ENCODE assay signal across 1 cellular context in the genomic region with DNA sequence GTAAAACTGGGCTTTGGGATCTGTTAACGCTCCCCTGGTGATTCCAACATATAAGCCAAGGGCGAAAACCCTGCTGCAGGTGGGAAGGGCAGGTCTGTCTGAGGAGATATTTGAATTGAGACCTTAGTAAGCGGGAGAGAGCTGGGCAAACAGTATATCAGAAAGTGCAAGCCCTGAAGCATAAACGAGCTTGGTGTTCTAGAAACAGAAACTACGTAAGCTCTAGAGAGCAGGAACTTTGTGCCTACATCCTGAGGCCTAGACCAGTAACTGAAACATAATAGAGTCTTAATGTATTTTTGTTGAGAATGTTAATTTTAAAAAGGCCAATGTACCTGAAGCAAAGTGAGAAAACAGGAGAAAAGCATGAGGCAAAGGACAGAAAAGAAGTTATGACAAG.
TF ChIP-seq lines count a peak whose summit lies in the region.

No MANE protein-coding gene starts in this region.

TF ChIP-seq in GM23338, 12 proteins besides CTCF, POLR2A, EP300 and RAD21 (continued from another document):
- TF ChIP-seq, protein P1, sequence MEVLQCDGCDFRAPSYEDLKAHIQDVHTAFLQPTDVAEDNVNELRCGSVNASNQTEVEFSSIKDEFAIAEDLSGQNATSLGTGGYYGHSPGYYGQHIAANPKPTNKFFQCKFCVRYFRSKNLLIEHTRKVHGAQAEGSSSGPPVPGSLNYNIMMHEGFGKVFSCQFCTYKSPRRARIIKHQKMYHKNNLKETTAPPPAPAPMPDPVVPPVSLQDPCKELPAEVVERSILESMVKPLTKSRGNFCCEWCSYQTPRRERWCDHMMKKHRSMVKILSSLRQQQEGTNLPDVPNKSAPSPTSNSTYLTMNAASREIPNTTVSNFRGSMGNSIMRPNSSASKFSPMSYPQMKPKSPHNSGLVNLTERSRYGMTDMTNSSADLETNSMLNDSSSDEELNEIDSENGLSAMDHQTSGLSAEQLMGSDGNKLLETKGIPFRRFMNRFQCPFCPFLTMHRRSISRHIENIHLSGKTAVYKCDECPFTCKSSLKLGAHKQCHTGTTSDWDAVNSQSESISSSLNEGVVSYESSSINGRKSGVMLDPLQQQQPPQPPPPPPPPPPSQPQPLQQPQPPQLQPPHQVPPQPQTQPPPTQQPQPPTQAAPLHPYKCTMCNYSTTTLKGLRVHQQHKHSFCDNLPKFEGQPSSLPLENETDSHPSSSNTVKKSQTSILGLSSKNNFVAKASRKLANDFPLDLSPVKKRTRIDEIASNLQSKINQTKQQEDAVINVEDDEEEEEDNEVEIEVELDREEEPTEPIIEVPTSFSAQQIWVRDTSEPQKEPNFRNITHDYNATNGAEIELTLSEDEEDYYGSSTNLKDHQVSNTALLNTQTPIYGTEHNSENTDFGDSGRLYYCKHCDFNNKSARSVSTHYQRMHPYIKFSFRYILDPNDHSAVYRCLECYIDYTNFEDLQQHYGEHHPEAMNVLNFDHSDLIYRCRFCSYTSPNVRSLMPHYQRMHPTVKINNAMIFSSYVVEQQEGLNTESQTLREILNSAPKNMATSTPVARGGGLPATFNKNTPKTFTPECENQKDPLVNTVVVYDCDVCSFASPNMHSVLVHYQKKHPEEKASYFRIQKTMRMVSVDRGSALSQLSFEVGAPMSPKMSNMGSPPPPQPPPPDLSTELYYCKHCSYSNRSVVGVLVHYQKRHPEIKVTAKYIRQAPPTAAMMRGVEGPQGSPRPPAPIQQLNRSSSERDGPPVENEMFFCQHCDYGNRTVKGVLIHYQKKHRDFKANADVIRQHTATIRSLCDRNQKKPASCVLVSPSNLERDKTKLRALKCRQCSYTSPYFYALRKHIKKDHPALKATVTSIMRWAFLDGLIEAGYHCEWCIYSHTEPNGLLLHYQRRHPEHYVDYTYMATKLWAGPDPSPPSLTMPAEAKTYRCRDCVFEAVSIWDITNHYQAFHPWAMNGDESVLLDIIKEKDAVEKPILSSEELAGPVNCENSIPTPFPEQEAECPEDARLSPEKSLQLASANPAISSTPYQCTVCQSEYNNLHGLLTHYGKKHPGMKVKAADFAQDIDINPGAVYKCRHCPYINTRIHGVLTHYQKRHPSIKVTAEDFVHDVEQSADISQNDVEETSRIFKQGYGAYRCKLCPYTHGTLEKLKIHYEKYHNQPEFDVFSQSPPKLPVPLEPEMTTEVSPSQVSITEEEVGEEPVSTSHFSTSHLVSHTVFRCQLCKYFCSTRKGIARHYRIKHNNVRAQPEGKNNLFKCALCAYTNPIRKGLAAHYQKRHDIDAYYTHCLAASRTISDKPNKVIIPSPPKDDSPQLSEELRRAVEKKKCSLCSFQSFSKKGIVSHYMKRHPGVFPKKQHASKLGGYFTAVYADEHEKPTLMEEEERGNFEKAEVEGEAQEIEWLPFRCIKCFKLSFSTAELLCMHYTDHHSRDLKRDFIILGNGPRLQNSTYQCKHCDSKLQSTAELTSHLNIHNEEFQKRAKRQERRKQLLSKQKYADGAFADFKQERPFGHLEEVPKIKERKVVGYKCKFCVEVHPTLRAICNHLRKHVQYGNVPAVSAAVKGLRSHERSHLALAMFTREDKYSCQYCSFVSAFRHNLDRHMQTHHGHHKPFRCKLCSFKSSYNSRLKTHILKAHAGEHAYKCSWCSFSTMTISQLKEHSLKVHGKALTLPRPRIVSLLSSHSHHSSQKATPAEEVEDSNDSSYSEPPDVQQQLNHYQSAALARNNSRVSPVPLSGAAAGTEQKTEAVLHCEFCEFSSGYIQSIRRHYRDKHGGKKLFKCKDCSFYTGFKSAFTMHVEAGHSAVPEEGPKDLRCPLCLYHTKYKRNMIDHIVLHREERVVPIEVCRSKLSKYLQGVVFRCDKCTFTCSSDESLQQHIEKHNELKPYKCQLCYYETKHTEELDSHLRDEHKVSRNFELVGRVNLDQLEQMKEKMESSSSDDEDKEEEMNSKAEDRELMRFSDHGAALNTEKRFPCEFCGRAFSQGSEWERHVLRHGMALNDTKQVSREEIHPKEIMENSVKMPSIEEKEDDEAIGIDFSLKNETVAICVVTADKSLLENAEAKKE (CRISPR knock-in tag; IDR thresholded peaks at IDR 0.05), result no peak
- TF ChIP-seq, protein P2, sequence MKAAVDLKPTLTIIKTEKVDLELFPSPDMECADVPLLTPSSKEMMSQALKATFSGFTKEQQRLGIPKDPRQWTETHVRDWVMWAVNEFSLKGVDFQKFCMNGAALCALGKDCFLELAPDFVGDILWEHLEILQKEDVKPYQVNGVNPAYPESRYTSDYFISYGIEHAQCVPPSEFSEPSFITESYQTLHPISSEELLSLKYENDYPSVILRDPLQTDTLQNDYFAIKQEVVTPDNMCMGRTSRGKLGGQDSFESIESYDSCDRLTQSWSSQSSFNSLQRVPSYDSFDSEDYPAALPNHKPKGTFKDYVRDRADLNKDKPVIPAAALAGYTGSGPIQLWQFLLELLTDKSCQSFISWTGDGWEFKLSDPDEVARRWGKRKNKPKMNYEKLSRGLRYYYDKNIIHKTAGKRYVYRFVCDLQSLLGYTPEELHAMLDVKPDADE (IDR thresholded peaks at IDR 0.05), result no peak
- no peak for TF ChIP-seq JUNB (IDR thresholded peaks at IDR 0.05; ENCODE audit: unreplicated experiment)
